In genomic region chr5:95730011-95730700, GRCh38 we compare ENCODE assay signal across 8 cellular contexts. TPM values are rescaled to one million over a fixed set of nuclear protein-coding genes. Genes with fewer than 3 reads are reported as not detected.
DNase-seq lines count a peak whose midpoint lies in the region; ATAC-seq and TF ChIP-seq lines count a peak whose summit lies in the region.

No MANE protein-coding gene starts in this region.

- no peak for ATAC-seq in HG03175 (IDR thresholded peaks at IDR 0.05; ENCODE audit: unreplicated experiment)

- no peak for DNase-seq in AG04450 (ENCODE audit: low read depth, low spot score)
- no peak for DNase-seq in breast epithelium (ENCODE audit: low spot score in 2 of 2)
- no peak for DNase-seq in NCI-H2107 (lab: John Stamatoyannopoulos, UW)
- DNase-seq in cerebellum (ENCODE audit: low spot score): no peak
- no peak for DNase-seq in NCI-H774 (lab: John Stamatoyannopoulos, UW)

- POLR2A ChIA-PET in AG04450 (lab: Yijun Ruan, JAX): interaction anchor here (0.5 to 2.5 kb wide), 18 partner anchors 8 to 175 kb away, joined by 3 to 33 read pairs (median 6); partner anchors contain the start of genes ARSK, GLRX, RFESD and SKIC3

- H3K27ac ChIP-seq in AG04450 (ENCODE audit: low read depth, low read length) (peak overlapping the region; percentile 81), HUES64 (ENCODE audit: low read depth, low read length) (peak overlapping the region; percentile 42; the same call in 1 of the 2 replicates), breast epithelium (peak overlapping the region; percentile 83 to 94)

- CTCF ChIA-PET in AG04450 (lab: Charles Lee): interaction anchor here (1.1 to 2.6 kb wide), 5 partner anchors 9 to 116 kb away, joined by 4 to 17 read pairs (median 5); partner anchors contain the start of gene RFESD

- H3K4me3 ChIP-seq in AG04450 (ENCODE audit: low read depth, low read length): peak overlapping the region; percentile 91
- peak overlapping the region; percentile 70 for H3K4me3 ChIP-seq in HUES64 (ENCODE audit: low read length)
- H3K4me3 ChIP-seq in breast epithelium: peak overlapping the region; percentile 74 to 89 (median 86)
- H3K4me3 ChIP-seq in mucosa of stomach (ENCODE audit: low read length): no peak overlapping the region

- intact Hi-C loops in breast epithelium (cut with DNase I; ENCODE audit: low total_unique reads): no loop called here

- peaks cover 26% of the 10 kb centered on the region for H3K4me1 ChIP-seq in HUES64 (ENCODE audit: insufficient read depth, low read length)
- no peaks in the 10 kb centered on the region for H3K4me1 ChIP-seq in breast epithelium
- peaks cover 6% of the 10 kb centered on the region for H3K4me1 ChIP-seq in mucosa of stomach (ENCODE audit: control insufficient read depth, insufficient read depth, low read length)

- 22% methylated on average over 8 of the region's 11 CpGs for WGBS in HUES64

- TF ChIP-seq POLR2A in breast epithelium (IDR thresholded peaks at IDR 0.05): no peak

- TF ChIP-seq CTCF in AG04450 (IDR thresholded peaks at IDR 0.05; ENCODE audit: low read depth, low read length) (no peak), breast epithelium (IDR thresholded peaks at IDR 0.05) (no peak)

- H3K9ac ChIP-seq in HUES64 (ENCODE audit: low read depth, low read length) (no peak overlapping the region; the same call in 1 of the 2 replicates), mucosa of stomach (ENCODE audit: low read length) (peak overlapping the region; percentile 75)

- no peaks in the 10 kb centered on the region for H3K27me3 ChIP-seq in AG04450 (ENCODE audit: control insufficient read depth, insufficient read depth, low read length)
- peaks cover 63% of the 10 kb centered on the region for H3K27me3 ChIP-seq in HUES64 (ENCODE audit: insufficient read depth, low read length)
- no peaks in the 10 kb centered on the region for H3K27me3 ChIP-seq in breast epithelium
- peaks cover 9% of the 10 kb centered on the region for H3K27me3 ChIP-seq in mucosa of stomach (ENCODE audit: control insufficient read depth, insufficient read depth, low read length)

- peaks cover 2% of the 10 kb centered on the region; the same call in 1 of the 2 replicates for H3K9me3 ChIP-seq in AG04450 (ENCODE audit: control insufficient read depth, insufficient read depth, low read length)
- no peaks in the 10 kb centered on the region for H3K9me3 ChIP-seq in HUES64 (ENCODE audit: insufficient read depth, low read depth, low read length)
- no peaks in the 10 kb centered on the region for H3K9me3 ChIP-seq in breast epithelium
- no peaks in the 10 kb centered on the region for H3K9me3 ChIP-seq in mucosa of stomach (ENCODE audit: control insufficient read depth, low read length)

- no peaks in the 10 kb centered on the region for H3K36me3 ChIP-seq in HUES64 (ENCODE audit: insufficient read depth, low read length)
- no peaks in the 10 kb centered on the region for H3K36me3 ChIP-seq in breast epithelium
- H3K36me3 ChIP-seq in mucosa of stomach (ENCODE audit: control insufficient read depth, insufficient read depth, low read length): no peaks in the 10 kb centered on the region

RNA-seq across cellular contexts. Expression of gene RHOBTB3, which starts 1.0 kb away (rescaled TPM):
- polyA plus RNA-seq in AG04450 (2011; rRNA removed): 303 and 360 TPM in 2 replicates
- polyA minus RNA-seq in AG04450 (2011; rRNA and poly(A)+ RNA removed): 690 and 767 TPM in 2 replicates
- polyA plus RNA-seq in HUES64 (2013, experiment 1 of 2): 13.9 TPM
- 18.4 TPM for polyA plus RNA-seq in HUES64 (2013, experiment 2 of 2)
- 100 to 1,000 TPM in 2 of 3 donors, 10 to 100 TPM in 1; 82.8 to 205 (median 109) TPM for total RNA-seq in breast epithelium
- 172 TPM for total RNA-seq in cerebellum

RNA-seq across cellular contexts. Expression of gene SPATA9, which starts 47.4 kb away (rescaled TPM):
- polyA plus RNA-seq in AG04450 (2011; rRNA removed): 1.8 and 2.4 TPM in 2 replicates
- 0.18 and 0.39 TPM in 2 replicates for polyA minus RNA-seq in AG04450 (2011; rRNA and poly(A)+ RNA removed)
- 0.30 TPM for polyA plus RNA-seq in HUES64 (2013, experiment 1 of 2)
- not detected for polyA plus RNA-seq in HUES64 (2013, experiment 2 of 2)
- under 1 TPM in 2 of 3 donors, not detected in 1; 0.32 to 0.33 TPM for total RNA-seq in breast epithelium
- 0.82 TPM for total RNA-seq in cerebellum
